Comparison of ENCODE assay signal across 26 cellular contexts in genomic region chr12:77493769-77494168, GRCh38.
"Had no signal": no experiment of that assay in that cellular context is flagged by ENCODE, and none has a peak within 500 bp of the region (broad histone marks: within the 10 kb centered on the region; RNA-seq: fewer than 3 reads in every experiment).

No MANE protein-coding gene starts in this region.

- H3K4me3 Mint-ChIP-seq: activated B cell treated with CpG ODN at 0.5 μM for 24 hours; activated CD8-positive, alpha-beta T cell treated with anti-CD3 and anti-CD28 coated beads for 36 hours; activated T-cell treated with anti-CD3 and anti-CD28 coated beads, Interleukin-2, amount 50 U/mL, for 4 hours; activated T-helper 17 cell treated with anti-CD3 and anti-CD28 coated beads, Interleukin-2, amount 50 U/mL, for 72 hours; nephron; stimulated activated naive CD8-positive, alpha-beta T cell treated with anti-CD3 and anti-CD28 coated beads, Interleukin-15, Interleukin-2, amounts not matched to agents 100 ng/mL and 50 ng/mL, for 24 hours; T-helper 2 cell treated with Interferon-gamma antibody and Interleukin-4, amounts not matched to agents 5 μg/mL and 100 μg/mL, for 36 hours had no signal

- H3K4me3 ChIP-seq: cardiac muscle cell, coronary artery, heart right ventricle, left ventricle myocardium inferior, lung, skin epidermis, upper lobe of left lung, vagina had no signal

- FAIRE-seq: endothelial cell of umbilical vein had no signal

- H3K9me3 ChIP-seq: heart right ventricle, left ventricle myocardium inferior, upper lobe of left lung, vagina had no signal

- ATAC-seq: activated CD8-positive, alpha-beta T cell treated with anti-CD3 and anti-CD28 coated beads for 36 hours; activated T-cell treated with anti-CD3 and anti-CD28 coated beads, Interleukin-2, amount 50 U/mL, for 4 hours; activated T-helper 17 cell treated with anti-CD3 and anti-CD28 coated beads, Interleukin-2, amount 50 U/mL, for 72 hours; sciatic nerve had no signal

- H3K27me3 Mint-ChIP-seq: activated B cell treated with CpG ODN at 0.5 μM for 24 hours; activated CD8-positive, alpha-beta T cell treated with anti-CD3 and anti-CD28 coated beads for 36 hours; activated T-helper 17 cell treated with anti-CD3 and anti-CD28 coated beads, Interleukin-2, amount 50 U/mL, for 72 hours; progenitor cell of endocrine pancreas; stimulated activated naive CD8-positive, alpha-beta T cell treated with anti-CD3 and anti-CD28 coated beads, Interleukin-15, Interleukin-2, amounts not matched to agents 100 ng/mL and 50 ng/mL, for 24 hours had no signal

- H3K27ac Mint-ChIP-seq: activated B cell treated with CpG ODN at 0.5 μM for 24 hours; activated CD8-positive, alpha-beta T cell treated with anti-CD3 and anti-CD28 coated beads for 36 hours; activated T-helper 17 cell treated with anti-CD3 and anti-CD28 coated beads, Interleukin-2, amount 50 U/mL, for 72 hours; nephron; progenitor cell of endocrine pancreas; stimulated activated naive CD8-positive, alpha-beta T cell treated with anti-CD3 and anti-CD28 coated beads, Interleukin-15, Interleukin-2, amounts not matched to agents 100 ng/mL and 50 ng/mL, for 24 hours; T-helper 2 cell treated with Interferon-gamma antibody and Interleukin-4, amounts not matched to agents 5 μg/mL and 100 μg/mL, for 36 hours had no signal

- H3K36me3 ChIP-seq: cardiac muscle cell, heart right ventricle, left ventricle myocardium inferior, upper lobe of left lung, vagina had no signal

- H3K27ac ChIP-seq: cardiac muscle cell, coronary artery, heart right ventricle, left ventricle myocardium inferior, skin epidermis, upper lobe of left lung, vagina had no signal

- H3K4me1 Mint-ChIP-seq: activated B cell treated with CpG ODN at 0.5 μM for 24 hours; activated T-helper 17 cell treated with anti-CD3 and anti-CD28 coated beads, Interleukin-2, amount 50 U/mL, for 72 hours had no signal

- H3K27me3 ChIP-seq: cardiac muscle cell, heart right ventricle, upper lobe of left lung, vagina had no signal

- DNase-seq: activated B cell treated with CpG ODN at 0.5 μM for 24 hours; activated CD4-positive, alpha-beta T cell treated with anti-CD3 and anti-CD28 coated beads, Interleukin-2, amount 50 U/mL, for 1 hour; activated CD8-positive, alpha-beta T cell treated with anti-CD3 and anti-CD28 coated beads for 36 hours; activated gamma-delta T cell treated with Interleukin-2 at 50 U/mL for 16 hours; activated naive CD4-positive, alpha-beta T cell treated with anti-CD3 and anti-CD28 coated beads, Interleukin-2, amount 50 U/mL, for 16 hours; activated T-cell treated with anti-CD3 and anti-CD28 coated beads, Interleukin-2, amount 50 U/mL, for 4 hours; amygdala; foreskin melanocyte; left ventricle myocardium inferior; stimulated activated CD4-positive, alpha-beta T cell treated with anti-CD3 and anti-CD28 coated beads, Interleukin-12 subunit alpha, Interleukin-12 subunit beta, amount 100 ng/mL, for 4 hours; stimulated activated CD4-positive, alpha-beta T cell treated with anti-CD3 and anti-CD28 coated beads, Interleukin-4, amount 100 ng/mL, for 1 hour; T-helper 1 cell; upper lobe of left lung had no signal

- H3K9me3 Mint-ChIP-seq: activated B cell treated with CpG ODN at 0.5 μM for 24 hours; activated CD8-positive, alpha-beta T cell treated with anti-CD3 and anti-CD28 coated beads for 36 hours; activated T-cell treated with anti-CD3 and anti-CD28 coated beads, Interleukin-2, amount 50 U/mL, for 4 hours; T-helper 2 cell treated with Interferon-gamma antibody and Interleukin-4, amounts not matched to agents 5 μg/mL and 100 μg/mL, for 36 hours had no signal

- H3K4me1 ChIP-seq: upper lobe of left lung, vagina had no signal
